ENCODE assay signal across 8 cellular contexts in the genomic region with DNA sequence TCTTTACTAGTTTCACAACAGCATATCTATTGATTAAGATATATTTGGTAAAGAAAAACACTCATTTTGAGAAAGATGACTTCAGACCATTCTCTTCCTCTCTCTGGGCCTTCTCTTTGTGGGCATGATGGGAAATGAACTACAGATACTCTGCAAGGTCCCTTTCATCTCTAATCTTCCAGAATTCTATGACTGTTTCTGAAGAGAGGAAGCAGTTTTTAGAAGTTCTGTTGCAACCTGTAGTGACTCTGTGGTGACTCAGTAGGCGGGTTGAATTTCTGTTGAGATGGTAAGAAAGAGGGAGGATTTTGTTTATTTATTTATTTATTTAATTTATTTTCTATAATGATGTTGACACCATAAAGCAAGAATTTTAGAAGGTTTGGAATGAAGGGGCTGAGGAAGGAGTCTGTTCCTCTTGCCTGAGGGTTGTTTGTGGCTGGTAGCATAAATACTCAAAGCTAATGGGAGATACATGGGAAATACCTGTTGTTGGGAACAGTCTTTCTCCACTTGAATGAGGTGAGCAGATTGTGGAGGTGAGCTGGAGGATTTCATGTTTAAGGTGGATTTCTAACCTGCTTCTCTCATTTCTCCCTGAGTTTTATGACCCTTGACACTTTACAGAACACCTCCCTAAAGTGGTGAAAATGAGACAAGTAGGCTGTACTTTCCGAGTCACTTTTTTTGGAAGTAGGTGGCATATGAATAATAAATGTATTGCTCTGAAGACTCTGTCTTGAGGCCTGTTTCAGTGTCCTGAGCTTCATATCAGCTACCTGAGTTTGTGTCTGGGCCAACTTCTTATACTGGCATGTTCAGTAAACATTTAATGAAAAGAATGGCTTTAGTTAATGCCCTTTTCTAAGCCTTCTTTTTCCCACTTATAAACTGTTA. TPM values are rescaled to one million over a fixed set of nuclear protein-coding genes. Genes with fewer than 3 reads are reported as not detected.
DNase-seq lines count a peak whose midpoint lies in the region; FAIRE-seq and TF ChIP-seq lines count a peak whose summit lies in the region.
"Had no signal": no experiment of that assay in that cellular context is flagged by ENCODE, and none has a peak within 500 bp of the region (broad histone marks: within the 10 kb centered on the region; RNA-seq: fewer than 3 reads in every experiment).

No MANE protein-coding gene starts in this region.

- H3K79me2 ChIP-seq in smooth muscle cell (ENCODE audit: low read depth), result no peaks in the 10 kb centered on the region

- peak overlapping the region; percentile 4 for H3K4me2 ChIP-seq in smooth muscle cell

- H3K27me3 ChIP-seq in ascending aorta (no peaks in the 10 kb centered on the region), smooth muscle cell (ENCODE audit: low read depth) (no peaks in the 10 kb centered on the region)

- peak overlapping the region; percentile 53 to 55 for H3K27ac ChIP-seq in ascending aorta
- H3K27ac ChIP-seq in smooth muscle cell (ENCODE audit: low read depth), result peak overlapping the region; percentile 20

- H3K9ac ChIP-seq in smooth muscle cell (ENCODE audit: low read depth), result no peak overlapping the region

- no peaks in the 10 kb centered on the region for H3F3A ChIP-seq in smooth muscle cell (ENCODE audit: low read depth)

- H3K4me3 ChIP-seq in ascending aorta (no peak overlapping the region), smooth muscle cell (no peak overlapping the region)

- DNase-seq in GM12891 (ENCODE audit: insufficient read length, low spot score) (no peak), OCI-M1 (lab: John Stamatoyannopoulos, UW) (peak; percentile 74), ascending aorta (ENCODE audit: low spot score in 2 of 2) (no peak), smooth muscle cell (lab: John Stamatoyannopoulos, UW; ENCODE audit: unreplicated experiment) (no peak), pons (ENCODE audit: low spot score) (no peak), NCI-H446 (lab: John Stamatoyannopoulos, UW) (no peak), T-helper 9 cell (no peak)
- DNase-seq: SHP77 had no signal

- H4K20me1 ChIP-seq in smooth muscle cell (ENCODE audit: low read depth), result peaks cover 10% of the 10 kb centered on the region

- no peak for TF ChIP-seq POLR2A in GM12891 (IDR thresholded peaks at IDR 0.05; ENCODE audit: low read depth, low read length)

- intact Hi-C loops in ascending aorta (cut with DNase I), result no loop called here

- no peaks in the 10 kb centered on the region for H3K36me3 ChIP-seq in ascending aorta
- H3K36me3 ChIP-seq in smooth muscle cell (ENCODE audit: low read depth), result no peaks in the 10 kb centered on the region

- H3K4me1 ChIP-seq in ascending aorta, result peaks cover 8 to 34% of the 10 kb centered on the region in 2 donors
- no peaks in the 10 kb centered on the region for H3K4me1 ChIP-seq in smooth muscle cell (ENCODE audit: low read depth)

- H2AFZ ChIP-seq in smooth muscle cell (ENCODE audit: low read depth), result no peak overlapping the region

- TF ChIP-seq CTCF in ascending aorta (IDR thresholded peaks at IDR 0.05), result no peak
- no peak for TF ChIP-seq CTCF in smooth muscle cell (IDR thresholded peaks at IDR 0.05; ENCODE audit: borderline replicate concordance, insufficient read depth, poor library complexity, severe bottlenecking)

- H3K9me3 ChIP-seq in ascending aorta (peaks cover 4% of the 10 kb centered on the region in 2 donors), smooth muscle cell (replicated peaks; ENCODE audit: low read depth) (no peaks in the 10 kb centered on the region)

- no peak for FAIRE-seq in GM12891 (lab: Jason Lieb, UNC)

- 77% methylated on average over 2 of the region's 2 CpGs for WGBS in smooth muscle cell (ENCODE audit: low lambda C conversion rate)

TF ChIP-seq in GM12891, 5 proteins besides CTCF, POLR2A, EP300 and RAD21:
- TF ChIP-seq PAX5 (IDR thresholded peaks at IDR 0.05; ENCODE audit: insufficient read depth, low read length, severe bottlenecking), result no peak
- TF ChIP-seq SPI1 (IDR thresholded peaks at IDR 0.05; ENCODE audit: low read depth, low read length), result peak; percentile 47
- no peak for TF ChIP-seq POU2F2 (IDR thresholded peaks at IDR 0.05; ENCODE audit: low read depth, low read length)

RNA-seq across cellular contexts. Expression of a gene that starts 15.0 kb away (rescaled TPM):
- 6.4 TPM for polyA plus RNA-seq in GM12891 (2012; ENCODE audit: low read depth, missing spikeins)
- total RNA-seq in ascending aorta, result 156 TPM
- total RNA-seq in smooth muscle cell, result 33.9 and 35.1 TPM in 2 replicates
- 27.1 and 37.7 TPM in 2 replicates for polyA plus RNA-seq in smooth muscle cell

RNA-seq across cellular contexts. Expression of a gene that starts 18.8 kb away (rescaled TPM):
- polyA plus RNA-seq in GM12891 (2012; ENCODE audit: low read depth, missing spikeins), result 5.4 TPM
- total RNA-seq in ascending aorta, result 25.5 TPM
- total RNA-seq in smooth muscle cell, result 2.8 and 4.0 TPM in 2 replicates
- polyA plus RNA-seq in smooth muscle cell, result 15.2 and 19.0 TPM in 2 replicates
